In genomic region chr3:186097663-186098451, GRCh38 we compare ENCODE assay signal across 8 cellular contexts. TPM values are rescaled to one million over a fixed set of nuclear protein-coding genes. Genes with fewer than 3 reads are reported as not detected.
DNase-seq lines count a peak whose midpoint lies in the region; ATAC-seq and TF ChIP-seq lines count a peak whose summit lies in the region.

No MANE protein-coding gene starts in this region.

- H3K36me3 ChIP-seq in skeletal muscle satellite cell (ENCODE audit: insufficient read depth, low read length): peaks cover 15% of the 10 kb centered on the region

- ATAC-seq in GM21786 (IDR thresholded peaks at IDR 0.05; ENCODE audit: unreplicated experiment): no peak

- H3K27ac Mint-ChIP-seq in chondrocyte (ENCODE audit: unreplicated experiment): peak overlapping the region; percentile 86

- peak overlapping the region; percentile 60 for H3K4me3 ChIP-seq in skeletal muscle satellite cell (ENCODE audit: low read length)

- H3K27me3 Mint-ChIP-seq in chondrocyte (ENCODE audit: low read depth): no peaks in the 10 kb centered on the region

- H3K27me3 ChIP-seq in skeletal muscle satellite cell (ENCODE audit: control insufficient read depth, insufficient read depth, low read length): no peaks in the 10 kb centered on the region

- H3K4me2 ChIP-seq in skeletal muscle satellite cell (ENCODE audit: low read length): peak overlapping the region; percentile 79

- peak overlapping the region; percentile 13 for H3K9ac ChIP-seq in skeletal muscle satellite cell (ENCODE audit: low read depth, low read length)

- H3K9me3 Mint-ChIP-seq in chondrocyte (ENCODE audit: low read depth): no peaks in the 10 kb centered on the region

- H3K4me3 Mint-ChIP-seq in chondrocyte (ENCODE audit: unreplicated experiment): peak overlapping the region; percentile 75

- H3K9me3 ChIP-seq in skeletal muscle satellite cell (replicated peaks; ENCODE audit: low read length): no peaks in the 10 kb centered on the region

- DNase-seq in NOMO-1 treated with DMSO at 0.1 percent for 48 hours (lab: John Stamatoyannopoulos, UW; ENCODE audit: unreplicated experiment) (peak; percentile 7), NOMO-1 (lab: John Stamatoyannopoulos, UW; ENCODE audit: unreplicated experiment in 2 of 2) (no peak), NCI-H510A treated with DMSO at 0.1 percent for 48 hours (lab: John Stamatoyannopoulos, UW) (peak; percentile 90), chondrocyte (ENCODE audit: low spot score) (no peak), iris pigment epithelial cell (ENCODE audit: low read depth) (peak; percentile 89), GM19238 (ENCODE audit: insufficient read length, low spot score) (no peak)

- H3K4me1 ChIP-seq in skeletal muscle satellite cell (ENCODE audit: control insufficient read depth, insufficient read depth, low read length): peaks cover 27% of the 10 kb centered on the region

- H3K4me1 Mint-ChIP-seq in chondrocyte (ENCODE audit: low read depth): peaks cover 30% of the 10 kb centered on the region

- H3K36me3 Mint-ChIP-seq in chondrocyte (ENCODE audit: low read depth): peaks cover 2% of the 10 kb centered on the region

- TF ChIP-seq CTCF in chondrocyte (IDR thresholded peaks at IDR 0.05): no peak

RNA-seq across cellular contexts. Expression of gene ETV5, which starts 11.0 kb away (rescaled TPM):
- 20.9 to 23.1 TPM (median 22.9 TPM) in 3 replicates for total RNA-seq in chondrocyte
- 26.9 and 32.3 TPM in 2 replicates for total RNA-seq in skeletal muscle satellite cell (2012; rRNA removed)

Comparison
In these comparisons a context has a peak if more than half of its experiments do, and no peak if none do; other contexts are left out.
1. DNase-seq: peak in NOMO-1 treated with DMSO at 0.1 percent for 48 hours (single experiment), NCI-H510A treated with DMSO at 0.1 percent for 48 hours (single experiment) and iris pigment epithelial cell (single experiment); none in NOMO-1 (0 of 2), chondrocyte (single experiment) and GM19238 (single experiment).